ENCODE assay signal across 1 cellular context in genomic region chr16:67027046-67027445, GRCh38.
TF ChIP-seq lines count a peak whose summit lies in the region.

No MANE protein-coding gene starts in this region.

TF ChIP-seq in HepG2, 621 proteins besides CTCF, POLR2A, EP300 and RAD21:
- TF ChIP-seq ZNF605 (CRISPR knock-in tag; IDR thresholded peaks at IDR 0.05): no peak
- TF ChIP-seq YEATS2 (CRISPR knock-in tag; IDR thresholded peaks at IDR 0.05; ENCODE audit: borderline replicate concordance): no peak
- no peak for TF ChIP-seq HMGA1 (CRISPR knock-in tag; conservative IDR thresholded peaks at IDR 0.05)
